Comparison of ENCODE assay signal across 8 cellular contexts in genomic region chr21:41426656-41427311, GRCh38. TPM values are rescaled to one million over a fixed set of nuclear protein-coding genes. Genes with fewer than 3 reads are reported as not detected.
DNase-seq lines count a peak whose midpoint lies in the region; ATAC-seq and TF ChIP-seq lines count a peak whose summit lies in the region.

No MANE protein-coding gene starts in this region.

- in situ Hi-C loops in transverse colon (cut with MboI; ENCODE audit: low pct_ligation_motif_present in 1 of 4, low pct_unique_long_range_greater_than_20kb in 1 of 4, low sequenced_read_pairs in 3 of 4), result no loop called here

- no peak for TF ChIP-seq EP300 in transverse colon (IDR thresholded peaks at IDR 0.05; ENCODE audit: low read depth)

- DNase-seq in stimulated activated CD4-positive, alpha-beta T cell treated with anti-CD3 and anti-CD28 coated beads, Interleukin-1b, Interleukin-23, amount 100 ng/mL, for 48 hours, result peak; percentile 13
- no peak for DNase-seq in stimulated activated CD4-positive, alpha-beta T cell treated with anti-CD3 and anti-CD28 coated beads, Interleukin-4, amount 100 ng/mL, for 24 hours
- DNase-seq in lower leg skin (ENCODE audit: low spot score in 2 of 2), result peak in 1 of 2 donors; percentile 88
- DNase-seq in transverse colon, result no peak
- no peak for DNase-seq in cerebellar nuclear complex (lab: John Stamatoyannopoulos, UW)
- DNase-seq in NCI-H82 (lab: John Stamatoyannopoulos, UW), result no peak

- TF ChIP-seq POLR2A in lower leg skin (IDR thresholded peaks at IDR 0.05) (no peak), transverse colon (IDR thresholded peaks at IDR 0.05) (no peak)

- peaks cover 4 to 26% (median 12%) of the 10 kb centered on the region in 4 donors for H3K4me1 ChIP-seq in transverse colon

- H3K27me3 ChIP-seq in transverse colon, result no peaks in the 10 kb centered on the region

- H3K4me3 ChIP-seq in lower leg skin (ENCODE audit: low read depth, poor library complexity, severe bottlenecking) (peak overlapping the region; percentile 42), transverse colon (peak overlapping the region; percentile 34 to 71 (median 50))

- no peak overlapping the region for H3K27ac Mint-ChIP-seq in brain

- peaks cover 64% of the 10 kb centered on the region for H3K27me3 Mint-ChIP-seq in brain

- ATAC-seq in GM19463 (IDR thresholded peaks at IDR 0.05; ENCODE audit: unreplicated experiment), result no peak

- H3K9me3 Mint-ChIP-seq in brain, result peaks cover 0 to 5% (median 0%) of the 10 kb centered on the region in 5 experiments

- H3K4me3 Mint-ChIP-seq in brain, result peak overlapping the region; percentile 80 to 88 (median 85)

- TF ChIP-seq CTCF in brain (conservative IDR thresholded peaks at IDR 0.05) (no peak), lower leg skin (IDR thresholded peaks at IDR 0.05) (no peak), transverse colon (IDR thresholded peaks at IDR 0.05) (no peak)

- peak overlapping the region; percentile 45 to 77 (median 66) for H3K27ac ChIP-seq in transverse colon

- H3K4me1 Mint-ChIP-seq in brain, result no peaks in the 10 kb centered on the region

- intact Hi-C loops in lower leg skin (cut with DNase I; ENCODE audit: low total_unique reads), result no loop called here
- intact Hi-C loops in transverse colon (cut with DNase I; ENCODE audit: low total_unique reads), result no loop called here

- H3K36me3 ChIP-seq in transverse colon, result peaks cover 0 to 5% (median 0%) of the 10 kb centered on the region in 4 donors

- no peaks in the 10 kb centered on the region for H3K36me3 Mint-ChIP-seq in brain

- WGBS in lower leg skin, 2 donors, result 40 to 43% methylated on average over 17 to 26 of the region's 43 CpGs
- 37% methylated on average over 33 of the region's 43 CpGs; no CpG with 5 or more reads in 1 of the 2 donors for WGBS in transverse colon (ENCODE audit: low coverage in 1 of 2), 2 donors

- H3K9me3 ChIP-seq in transverse colon, result no peaks in the 10 kb centered on the region

RNA-seq across cellular contexts. Expression of gene MX1, which starts 0.7 kb away (rescaled TPM):
- 24.5 TPM for polyA plus RNA-seq in brain (ENCODE audit: insufficient read depth, low read depth, low replicate concordance)
- 10 to 100 TPM in 2 of 4 donors, 1 to 10 TPM in 2; 3.3 to 15.1 (median 9.1) TPM for total RNA-seq in lower leg skin
- total RNA-seq in transverse colon, result 10 to 100 TPM; 27.3 to 82.2 (median 61.9) TPM
